Comparison of ENCODE assay signal across 17 cellular contexts in the genomic region with DNA sequence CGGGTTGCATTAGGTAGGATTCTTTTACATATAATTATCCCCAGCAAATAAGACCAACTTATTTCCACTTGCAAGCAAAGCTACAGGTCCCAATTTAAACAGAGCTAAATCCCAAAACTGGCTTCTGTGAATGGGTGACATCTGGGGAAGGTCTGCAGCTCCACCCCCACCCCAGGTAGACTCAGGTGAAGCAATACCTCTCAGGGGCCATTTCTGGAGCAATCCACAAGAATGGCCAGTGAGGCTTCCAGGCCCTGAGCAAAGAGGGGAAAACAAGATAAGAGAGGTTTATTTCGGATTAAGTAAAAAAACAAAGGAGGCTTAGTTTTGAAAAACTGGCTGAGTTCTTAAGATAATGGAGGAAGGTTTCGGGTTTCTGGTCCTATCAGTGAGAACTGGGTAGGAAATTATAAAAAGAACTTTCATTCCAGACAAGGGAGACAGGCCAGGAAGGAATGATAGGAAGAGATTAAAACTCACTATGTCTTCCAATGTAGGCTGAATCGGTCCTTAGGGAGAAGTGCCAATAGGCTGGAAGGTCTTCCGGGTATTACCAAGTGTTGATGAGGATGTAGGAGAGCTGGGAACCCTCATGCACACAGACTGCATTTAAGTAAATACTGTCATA. TPM values are rescaled to one million over a fixed set of nuclear protein-coding genes. Genes with fewer than 3 reads are reported as not detected.
DNase-seq lines count a peak whose midpoint lies in the region; ATAC-seq, FAIRE-seq and TF ChIP-seq lines count a peak whose summit lies in the region.
"Had no signal": no experiment of that assay in that cellular context is flagged by ENCODE, and none has a peak within 500 bp of the region (broad histone marks: within the 10 kb centered on the region; RNA-seq: fewer than 3 reads in every experiment).

No MANE protein-coding gene starts in this region.

- H3K27me3 ChIP-seq in BLaER1: no peaks in the 10 kb centered on the region
- H3K27me3 ChIP-seq in OCI-LY1 (ENCODE audit: insufficient read depth, low read length): no peaks in the 10 kb centered on the region
- H3K27me3 ChIP-seq in endothelial cell of umbilical vein (ENCODE audit: control insufficient read depth in 2 of 2, insufficient read depth in 2 of 2, low read length in 2 of 2): no peaks in the 10 kb centered on the region
- peaks cover 5% of the 10 kb centered on the region for H3K27me3 ChIP-seq in neural progenitor cell

- H3K9ac ChIP-seq in BLaER1: peak overlapping the region; percentile 74
- no peak overlapping the region for H3K9ac ChIP-seq in OCI-LY1 (ENCODE audit: low read length)
- H3K9ac ChIP-seq in endothelial cell of umbilical vein (replicated peaks; ENCODE audit: extremely low read depth, insufficient read depth, low read length): no peak overlapping the region
- H3K9ac ChIP-seq in neural progenitor cell: no peak overlapping the region

- no TSS peak for BruUV-seq in endothelial cell of umbilical vein (replicated peaks; lab: Mats Ljungman, UMichigan)

- peak; percentile 48 for FAIRE-seq in endothelial cell of umbilical vein (lab: Jason Lieb, UNC)
- FAIRE-seq: GM12878, GM18507 had no signal

- H3K9me3 ChIP-seq in BLaER1 (peaks cover 10% of the 10 kb centered on the region), OCI-LY1 (ENCODE audit: low read length) (no peaks in the 10 kb centered on the region), endothelial cell of umbilical vein (replicated peaks; ENCODE audit: control insufficient read depth, insufficient read depth, low read length) (no peaks in the 10 kb centered on the region), neural progenitor cell (ENCODE audit: low read depth) (peaks cover 7% of the 10 kb centered on the region)
- H3K9me3 ChIP-seq: HAP-1 had no signal

- DNase-seq in endothelial cell of umbilical vein (ENCODE audit: low read depth, low spot score) (peak; percentile 80), neural progenitor cell (ENCODE audit: low spot score) (peak; percentile 38), amniotic stem cell (lab: John Stamatoyannopoulos, UW) (no peak)
- no peak for DNase-seq in T-helper 2 cell treated with Interferon-gamma antibody and Interleukin-4, amounts not matched to agents 5 μg/mL and 100 μg/mL, for 36 hours (ENCODE audit: low spot score)
- DNase-seq: AML-193; CD4-positive, alpha-beta T cell; DMS79; NCI-H2227 treated with DMSO at 0.1 percent for 48 hours; NCI-H526; SHP77 had no signal

- CTCF ChIA-PET in endothelial cell of umbilical vein (lab: Charles Lee): no interaction called here

- H3F3A ChIP-seq in OCI-LY1 (ENCODE audit: insufficient read depth, low read length) (no peaks in the 10 kb centered on the region), neural progenitor cell (ENCODE audit: low read depth) (peaks cover 21% of the 10 kb centered on the region)

- H4K20me1 ChIP-seq in BLaER1: no peaks in the 10 kb centered on the region
- no peaks in the 10 kb centered on the region for H4K20me1 ChIP-seq in OCI-LY1 (ENCODE audit: insufficient read depth, low read length)
- no peaks in the 10 kb centered on the region for H4K20me1 ChIP-seq in endothelial cell of umbilical vein (replicated peaks; ENCODE audit: control insufficient read depth, extremely low read depth, insufficient read depth, low read length)
- H4K20me1 ChIP-seq in neural progenitor cell (ENCODE audit: low read depth): peaks cover 6% of the 10 kb centered on the region

- TF ChIP-seq POLR2A in endothelial cell of umbilical vein (IDR thresholded peaks at IDR 0.05; ENCODE audit: low read depth, low read length): no peak

- intact Hi-C loops in endothelial cell of umbilical vein (cut with micrococcal nuclease): no loop called here

- ATAC-seq in GM21423 (IDR thresholded peaks at IDR 0.05; ENCODE audit: unreplicated experiment): no peak
- ATAC-seq: GM12878, Panc1 had no signal

- H3K36me3 ChIP-seq in BLaER1 (no peaks in the 10 kb centered on the region), OCI-LY1 (ENCODE audit: insufficient read depth, low read length) (no peaks in the 10 kb centered on the region), endothelial cell of umbilical vein (ENCODE audit: control insufficient read depth in 2 of 2, extremely low read depth in 1 of 2, insufficient read depth in 2 of 2, low read length in 2 of 2) (no peaks in the 10 kb centered on the region), neural progenitor cell (no peaks in the 10 kb centered on the region)
- H3K36me3 ChIP-seq: HAP-1 had no signal

- no peaks in the 10 kb centered on the region for H3K9me2 ChIP-seq in OCI-LY1 (ENCODE audit: low read depth, low read length)

- H3K36me3 Mint-ChIP-seq in neural progenitor cell: peaks cover 7% of the 10 kb centered on the region
- H3K36me3 Mint-ChIP-seq in T-helper 2 cell treated with Interferon-gamma antibody and Interleukin-4, amounts not matched to agents 5 μg/mL and 100 μg/mL, for 36 hours (ENCODE audit: low read depth): no peaks in the 10 kb centered on the region

- H3K4me2 ChIP-seq in BLaER1 (peak overlapping the region; percentile 83), OCI-LY1 (ENCODE audit: low read length) (no peak overlapping the region), endothelial cell of umbilical vein (ENCODE audit: insufficient read depth, low read length) (no peak overlapping the region), neural progenitor cell (peak overlapping the region; percentile 25)

- H3K4me1 ChIP-seq in BLaER1 (peaks cover 94% of the 10 kb centered on the region), OCI-LY1 (ENCODE audit: insufficient read depth, low read length, severe bottlenecking) (peaks cover 68% of the 10 kb centered on the region), endothelial cell of umbilical vein (ENCODE audit: control insufficient read depth, extremely low read depth, insufficient read depth, low read length) (peaks cover 2% of the 10 kb centered on the region), neural progenitor cell (peaks cover 26% of the 10 kb centered on the region)

- no peaks in the 10 kb centered on the region for H3K79me2 ChIP-seq in OCI-LY1 (ENCODE audit: insufficient read depth, low read length)
- H3K79me2 ChIP-seq in endothelial cell of umbilical vein (ENCODE audit: control insufficient read depth, insufficient read depth, low read length): no peaks in the 10 kb centered on the region
- H3K79me2 ChIP-seq in neural progenitor cell (ENCODE audit: low read depth): no peaks in the 10 kb centered on the region

- no peaks in the 10 kb centered on the region for H3K9me1 ChIP-seq in endothelial cell of umbilical vein (replicated peaks; ENCODE audit: control insufficient read depth, extremely low read depth, insufficient read depth, low read length)

- peaks cover 39% of the 10 kb centered on the region for H3K4me1 Mint-ChIP-seq in neural progenitor cell
- H3K4me1 Mint-ChIP-seq in T-helper 2 cell treated with Interferon-gamma antibody and Interleukin-4, amounts not matched to agents 5 μg/mL and 100 μg/mL, for 36 hours (ENCODE audit: low read depth): no peaks in the 10 kb centered on the region

- no peak overlapping the region for H3K4me3 Mint-ChIP-seq in neural progenitor cell
- H3K4me3 Mint-ChIP-seq in T-helper 2 cell treated with Interferon-gamma antibody and Interleukin-4, amounts not matched to agents 5 μg/mL and 100 μg/mL, for 36 hours: no peak overlapping the region
- H3K4me3 Mint-ChIP-seq: CD4-positive, alpha-beta T cell had no signal

- no peak overlapping the region for H3K27ac Mint-ChIP-seq in neural progenitor cell
- no peak overlapping the region for H3K27ac Mint-ChIP-seq in T-helper 2 cell treated with Interferon-gamma antibody and Interleukin-4, amounts not matched to agents 5 μg/mL and 100 μg/mL, for 36 hours
- H3K27ac Mint-ChIP-seq: CD4-positive, alpha-beta T cell had no signal

- peaks cover 14% of the 10 kb centered on the region for H3K27me3 Mint-ChIP-seq in neural progenitor cell (ENCODE audit: insufficient read depth, low read depth)
- H3K27me3 Mint-ChIP-seq in T-helper 2 cell treated with Interferon-gamma antibody and Interleukin-4, amounts not matched to agents 5 μg/mL and 100 μg/mL, for 36 hours (ENCODE audit: low read depth): peaks cover 27% of the 10 kb centered on the region
- H3K27me3 Mint-ChIP-seq: CD4-positive, alpha-beta T cell had no signal

- H3K4me3 ChIP-seq in BLaER1: peak overlapping the region; percentile 42; the same call in 1 of the 2 replicates
- H3K4me3 ChIP-seq in OCI-LY1 (ENCODE audit: low read depth, low read length, poor library complexity, severe bottlenecking): no peak overlapping the region
- no peak overlapping the region for H3K4me3 ChIP-seq in endothelial cell of umbilical vein (replicated peaks in 1 of 3; ENCODE audit: insufficient read depth in 1 of 3, low read depth in 1 of 3, low read length in 3 of 3)
- no peak overlapping the region for H3K4me3 ChIP-seq in neural progenitor cell
- H3K4me3 ChIP-seq: GM12878, HAP-1 had no signal

- H3K27ac ChIP-seq in BLaER1: peak overlapping the region; percentile 91
- peak overlapping the region; percentile 81 for H3K27ac ChIP-seq in OCI-LY1 (ENCODE audit: low read depth, low read length, poor library complexity, severe bottlenecking)
- H3K27ac ChIP-seq in endothelial cell of umbilical vein (ENCODE audit: insufficient read depth, low read depth, low read length): no peak overlapping the region
- no peak overlapping the region for H3K27ac ChIP-seq in neural progenitor cell

- no peak for TF ChIP-seq CTCF in OCI-LY1 (IDR thresholded peaks at IDR 0.05; ENCODE audit: low read length)
- no peak for TF ChIP-seq CTCF in endothelial cell of umbilical vein (IDR thresholded peaks at IDR 0.05; ENCODE audit: extremely low read depth in 1 of 2, insufficient read depth in 1 of 2, low read depth in 1 of 2, low read length in 2 of 2)
- no peak for TF ChIP-seq CTCF in neural progenitor cell (IDR thresholded peaks at IDR 0.05)

- H2AFZ ChIP-seq in OCI-LY1 (ENCODE audit: low read length): no peak overlapping the region
- no peak overlapping the region for H2AFZ ChIP-seq in endothelial cell of umbilical vein (ENCODE audit: low read depth, low read length)
- no peak overlapping the region for H2AFZ ChIP-seq in neural progenitor cell (replicated peaks)

- peaks cover 4% of the 10 kb centered on the region for H3K9me3 Mint-ChIP-seq in neural progenitor cell
- peaks cover 3% of the 10 kb centered on the region for H3K9me3 Mint-ChIP-seq in T-helper 2 cell treated with Interferon-gamma antibody and Interleukin-4, amounts not matched to agents 5 μg/mL and 100 μg/mL, for 36 hours
- H3K9me3 Mint-ChIP-seq: CD4-positive, alpha-beta T cell had no signal

- dilution Hi-C loops in endothelial cell of umbilical vein (cut with MboI; ENCODE audit: extremely low pct_ligation_motif_present, low sequenced_read_pairs): no loop called here

- POLR2A ChIA-PET in endothelial cell of umbilical vein (lab: Charles Lee): no interaction called here

RNA-seq across cellular contexts. Expression of a gene that starts 25.4 kb away (rescaled TPM):
- 5.1 and 6.6 TPM in 2 replicates for total RNA-seq in endothelial cell of umbilical vein
- 1.3 and 1.4 TPM in 2 replicates for polyA plus RNA-seq in endothelial cell of umbilical vein
- 1.4 and 1.7 TPM in 2 replicates for polyA plus RNA-seq in endothelial cell of umbilical vein (2011; cell fraction: cytosol; rRNA removed)
- 4.3 and 4.8 TPM in 2 replicates for polyA plus RNA-seq in endothelial cell of umbilical vein (2011; cell fraction: nucleus; rRNA removed)
- polyA plus RNA-seq in endothelial cell of umbilical vein (2012): 5.7 and 6.1 TPM in 2 replicates
- 3.3 and 3.7 TPM in 2 replicates for polyA minus RNA-seq in endothelial cell of umbilical vein
- polyA minus RNA-seq in endothelial cell of umbilical vein (2011; cell fraction: cytosol; rRNA and poly(A)+ RNA removed): 12.9 TPM
- polyA minus RNA-seq in endothelial cell of umbilical vein (2011; cell fraction: nucleus; rRNA and poly(A)+ RNA removed): 3.1 and 3.5 TPM in 2 replicates
- total RNA-seq in neural progenitor cell (ENCODE audit: low replicate concordance): 2.3 and 4.7 TPM in 2 replicates

Comparison
In these comparisons a context has a peak if more than half of its experiments do, and no peak if none do; other contexts are left out.
1. H3K27ac ChIP-seq: peak in BLaER1 (single experiment) and OCI-LY1 (single experiment); none in endothelial cell of umbilical vein (single experiment) and neural progenitor cell (single experiment).
2. H3K4me2 ChIP-seq: peak in BLaER1 (single experiment) and neural progenitor cell (single experiment); none in OCI-LY1 (single experiment) and endothelial cell of umbilical vein (single experiment).
3. DNase-seq: peak in endothelial cell of umbilical vein (single experiment) and neural progenitor cell (single experiment); none in T-helper 2 cell treated with Interferon-gamma antibody and Interleukin-4, amounts not matched to agents 5 μg/mL and 100 μg/mL, for 36 hours (single experiment) and amniotic stem cell (single experiment).